In genomic region chr3:172199850-172200369, GRCh38 we compare ENCODE assay signal across 12 cellular contexts.
DNase-seq lines count a peak whose midpoint lies in the region; ATAC-seq and TF ChIP-seq lines count a peak whose summit lies in the region.
"Had no signal": no experiment of that assay in that cellular context is flagged by ENCODE, and none has a peak within 500 bp of the region (broad histone marks: within the 10 kb centered on the region; RNA-seq: fewer than 3 reads in every experiment).

No MANE protein-coding gene starts in this region.

- peak overlapping the region; percentile 52; the same call in 1 of the 2 replicates for H3K14ac ChIP-seq in IMR-90 (replicated peaks; ENCODE audit: low read depth, low read length)

- no peak overlapping the region for H3K4me3 ChIP-seq in IMR-90 (ENCODE audit: insufficient read depth, low read depth, low read length)
- H3K4me3 ChIP-seq in osteoblast (ENCODE audit: insufficient read depth, low read length), result no peak overlapping the region
- H3K4me3 ChIP-seq: BLaER1, PC-9 had no signal

- no peak for TF ChIP-seq CTCF in Calu3 (IDR thresholded peaks at IDR 0.05; ENCODE audit: unreplicated experiment)
- no peak for TF ChIP-seq CTCF in IMR-90 (conservative IDR thresholded peaks at IDR 0.05; ENCODE audit: low read depth, low read length)
- no peak for TF ChIP-seq CTCF in chondrocyte (IDR thresholded peaks at IDR 0.05)
- no peak for TF ChIP-seq CTCF in osteoblast (IDR thresholded peaks at IDR 0.05; ENCODE audit: extremely low read depth, low read depth, low read length)

- no peak overlapping the region for H3K4me2 ChIP-seq in IMR-90 (ENCODE audit: low read depth, low read length)
- H3K4me2 ChIP-seq in osteoblast (ENCODE audit: insufficient read depth, low read length), result peak overlapping the region; percentile 69
- H3K4me2 ChIP-seq: BLaER1, PC-9 had no signal

- DNase-seq in Calu3, result no peak
- DNase-seq in IMR-90, result no peak
- no peak for DNase-seq in chondrocyte (ENCODE audit: low spot score)
- peak; percentile 46 for DNase-seq in osteoblast (ENCODE audit: insufficient read length, low spot score, missing footprints)
- no peak for DNase-seq in SIG-M5 (lab: John Stamatoyannopoulos, UW)
- no peak for DNase-seq in superior temporal gyrus (ENCODE audit: extremely low spot score)
- DNase-seq in stimulated activated naive CD8-positive, alpha-beta T cell treated with anti-CD3 and anti-CD28 coated beads, Interleukin-15, Interleukin-2, amounts not matched to agents 100 U/mL and 50 U/mL, for 24 hours, result no peak
- DNase-seq: NCI-H187 treated with DMSO at 0.1 percent for 48 hours, NCI-H446 treated with DMSO at 0.1 percent for 48 hours, NCI-H774, PC-9 had no signal

- H3K4me3 Mint-ChIP-seq in Calu3 (ENCODE audit: low read depth, unreplicated experiment), result no peak overlapping the region
- H3K4me3 Mint-ChIP-seq in chondrocyte (ENCODE audit: unreplicated experiment), result no peak overlapping the region

- H3K9me1 ChIP-seq in IMR-90 (ENCODE audit: insufficient read depth, low read length), result peaks cover 17% of the 10 kb centered on the region

- no peak overlapping the region for H2BK15ac ChIP-seq in IMR-90 (ENCODE audit: low read depth, low read length)

- H4K8ac ChIP-seq in IMR-90 (ENCODE audit: low read depth in 2 of 2, low read length in 2 of 2), result 0 out of 4 replicates have a peak overlapping the region, but pooled peaks have one; percentile 5 to 19

- H3K18ac ChIP-seq in IMR-90 (ENCODE audit: low read depth, low read length), result peak overlapping the region; percentile 21; the same call in 1 of the 2 replicates

- no peak overlapping the region for H2BK5ac ChIP-seq in IMR-90 (ENCODE audit: low read depth, low read length, poor library complexity, severe bottlenecking)

- H3K9me3 ChIP-seq in IMR-90 (ENCODE audit: control insufficient read depth, insufficient read depth, low read length) (no peaks in the 10 kb centered on the region), osteoblast (ENCODE audit: low read depth, low read length) (no peaks in the 10 kb centered on the region)

- H3K23ac ChIP-seq in IMR-90 (ENCODE audit: low read depth, low read length), result peak overlapping the region; percentile 54

- peaks cover 66% of the 10 kb centered on the region for H3K4me1 Mint-ChIP-seq in Calu3 (ENCODE audit: low read depth, unreplicated experiment)
- peaks cover 87% of the 10 kb centered on the region for H3K4me1 Mint-ChIP-seq in chondrocyte (ENCODE audit: low read depth)

- H3K79me1 ChIP-seq in IMR-90 (ENCODE audit: low read depth in 1 of 2, low read length in 2 of 2), result peaks cover 29 to 87% of the 10 kb centered on the region in 2 experiments

- intact Hi-C loops in Calu3 (cut with micrococcal nuclease; ENCODE audit: unreplicated experiment) (no loop called here), IMR-90 (cut with micrococcal nuclease) (loop anchor here (10.0 kb wide), 1 partner anchor 155 kb away; no protein-coding TSS in a partner anchor)

- H3K27me3 Mint-ChIP-seq in Calu3 (ENCODE audit: unreplicated experiment), result no peaks in the 10 kb centered on the region
- H3K27me3 Mint-ChIP-seq in chondrocyte (ENCODE audit: low read depth), result no peaks in the 10 kb centered on the region

- H4K91ac ChIP-seq in IMR-90 (ENCODE audit: insufficient read depth, low read depth, low read length), result no peak overlapping the region

- TF ChIP-seq POLR2A in IMR-90 (IDR thresholded peaks at IDR 0.05; ENCODE audit: low read depth, low read length), result no peak

- H3K4ac ChIP-seq in IMR-90 (ENCODE audit: low read depth, low read length), result peak overlapping the region; percentile 58; the same call in 1 of the 2 replicates

- in situ Hi-C loops in IMR-90 (cut with MboI; ENCODE audit: low sequenced_read_pairs), result no loop called here

- H2BK120ac ChIP-seq in IMR-90 (ENCODE audit: low read depth, low read length), result no peak overlapping the region

- peak overlapping the region; percentile 18; the same call in 1 of the 2 replicates for H4K5ac ChIP-seq in IMR-90 (ENCODE audit: low read depth, low read length)

- peaks cover 61% of the 10 kb centered on the region for H4K20me1 ChIP-seq in IMR-90 (ENCODE audit: insufficient read depth, low read length)
- peaks cover 15% of the 10 kb centered on the region for H4K20me1 ChIP-seq in osteoblast (ENCODE audit: insufficient read depth, low read length)

- POLR2A ChIA-PET in IMR-90 (lab: Charles Lee; ENCODE audit: unreplicated experiment), result no interaction called here

- peaks cover 75% of the 10 kb centered on the region for H3K79me2 ChIP-seq in osteoblast (ENCODE audit: insufficient read depth, low read length)

- ATAC-seq in IMR-90 (ENCODE audit: low read depth), result no peak
- no peak for ATAC-seq in stimulated activated naive CD8-positive, alpha-beta T cell treated with anti-CD3 and anti-CD28 coated beads, Interleukin-15, Interleukin-2, amounts not matched to agents 100 U/mL and 50 U/mL, for 24 hours

- peak overlapping the region; percentile 78 for H2AK5ac ChIP-seq in IMR-90 (ENCODE audit: low read depth, low read length)

- BruUV-seq in Calu3 (replicated peaks; lab: Mats Ljungman, UMichigan) (no TSS peak), IMR-90 (replicated peaks; lab: Mats Ljungman, UMichigan) (no TSS peak)

- no peak for TF ChIP-seq RAD21 in IMR-90 (IDR thresholded peaks at IDR 0.05; ENCODE audit: low read length)

- H3K27ac Mint-ChIP-seq in Calu3 (ENCODE audit: unreplicated experiment), result peak overlapping the region; percentile 50
- peak overlapping the region; percentile 85 for H3K27ac Mint-ChIP-seq in chondrocyte (ENCODE audit: unreplicated experiment)

- no peak overlapping the region for H2BK20ac ChIP-seq in IMR-90 (ENCODE audit: low read depth, low read length)

- H3K36me3 ChIP-seq in IMR-90 (ENCODE audit: control insufficient read depth, insufficient read depth, low read length) (0 out of 2 replicates have a peak, but pooled peaks cover 1% of the 10 kb centered on the region), osteoblast (ENCODE audit: insufficient read depth, low read length) (peaks cover 6% of the 10 kb centered on the region)

- no peaks in the 10 kb centered on the region for H3K9me3 Mint-ChIP-seq in Calu3 (ENCODE audit: low read depth, unreplicated experiment)
- H3K9me3 Mint-ChIP-seq in chondrocyte (ENCODE audit: low read depth), result no peaks in the 10 kb centered on the region

- dilution Hi-C loops in IMR-90 (cut with HindIII; ENCODE audit: low sequenced_read_pairs, unreplicated experiment), result no loop called here

- WGBS in IMR-90 (ENCODE audit: extremely low coverage in 2 of 2, insufficient read length in 1 of 2), 2 experiments, result no CpG with 5 or more reads among the region's 7 CpGs

- H3K27me3 ChIP-seq in IMR-90 (ENCODE audit: control insufficient read depth, insufficient read depth, low read length), result no peaks in the 10 kb centered on the region
- H3K27me3 ChIP-seq in osteoblast (ENCODE audit: insufficient read depth, low read length), result no peaks in the 10 kb centered on the region
- H3K27me3 ChIP-seq: BLaER1 had no signal

- peaks cover 24% of the 10 kb centered on the region for H3K4me1 ChIP-seq in IMR-90 (ENCODE audit: control insufficient read depth, insufficient read depth, low read length)
- H3K4me1 ChIP-seq in osteoblast (ENCODE audit: insufficient read depth, low read length), result peaks cover 62% of the 10 kb centered on the region

- H3K27ac ChIP-seq in IMR-90 (ENCODE audit: insufficient read depth, low read length) (no peak overlapping the region), osteoblast (ENCODE audit: low read depth, low read length) (peak overlapping the region; percentile 97)
- H3K27ac ChIP-seq: BLaER1, PC-9 had no signal

- no peak overlapping the region for H3K9ac ChIP-seq in IMR-90 (ENCODE audit: low read depth, low read length)
- H3K9ac ChIP-seq: BLaER1 had no signal

- no peak overlapping the region for H3K56ac ChIP-seq in IMR-90 (ENCODE audit: extremely low read depth, insufficient read depth, low read length)

- H2AK9ac ChIP-seq in IMR-90 (replicated peaks; ENCODE audit: low read depth, low read length, poor library complexity), result no peak overlapping the region

- peaks cover 62% of the 10 kb centered on the region for H3K36me3 Mint-ChIP-seq in Calu3 (ENCODE audit: insufficient read depth, unreplicated experiment)
- peaks cover 7% of the 10 kb centered on the region for H3K36me3 Mint-ChIP-seq in chondrocyte (ENCODE audit: low read depth)

- H2AFZ ChIP-seq in IMR-90 (replicated peaks; ENCODE audit: low read length, poor library complexity) (no peak overlapping the region), osteoblast (ENCODE audit: low read length) (no peak overlapping the region)
- H2AFZ ChIP-seq: PC-9 had no signal

- CTCF ChIA-PET in Calu3 (lab: Charles Lee) (no interaction called here), IMR-90 (lab: Yijun Ruan, JAX) (no interaction called here)

TF ChIP-seq in IMR-90, 13 proteins besides CTCF, POLR2A, EP300 and RAD21 (continues in another document):
- TF ChIP-seq NFE2L2 (IDR thresholded peaks at IDR 0.05; ENCODE audit: low read depth, low read length) (no peak), BHLHE40 (IDR thresholded peaks at IDR 0.05; ENCODE audit: low read depth, low read length) (no peak), RCOR1 (IDR thresholded peaks at IDR 0.05; ENCODE audit: insufficient replicate concordance, low read length) (no peak), ELK1 (IDR thresholded peaks at IDR 0.05; ENCODE audit: borderline replicate concordance, low read depth, low read length) (no peak), SMC3 (IDR thresholded peaks at IDR 0.05; ENCODE audit: low read depth, low read length) (no peak), MXI1 (IDR thresholded peaks at IDR 0.05; ENCODE audit: borderline replicate concordance, low read depth, low read length) (no peak), RFX5 (IDR thresholded peaks at IDR 0.05; ENCODE audit: low read depth, low read length) (no peak), MAFK (IDR thresholded peaks at IDR 0.05; ENCODE audit: low read depth, low read length) (no peak), CEBPB (IDR thresholded peaks at IDR 0.05; ENCODE audit: low read depth, low read length) (no peak), USF2 (IDR thresholded peaks at IDR 0.05; ENCODE audit: low read depth, low read length) (no peak)
